8 cellular contexts compared by ENCODE assay signal in the genomic region with DNA sequence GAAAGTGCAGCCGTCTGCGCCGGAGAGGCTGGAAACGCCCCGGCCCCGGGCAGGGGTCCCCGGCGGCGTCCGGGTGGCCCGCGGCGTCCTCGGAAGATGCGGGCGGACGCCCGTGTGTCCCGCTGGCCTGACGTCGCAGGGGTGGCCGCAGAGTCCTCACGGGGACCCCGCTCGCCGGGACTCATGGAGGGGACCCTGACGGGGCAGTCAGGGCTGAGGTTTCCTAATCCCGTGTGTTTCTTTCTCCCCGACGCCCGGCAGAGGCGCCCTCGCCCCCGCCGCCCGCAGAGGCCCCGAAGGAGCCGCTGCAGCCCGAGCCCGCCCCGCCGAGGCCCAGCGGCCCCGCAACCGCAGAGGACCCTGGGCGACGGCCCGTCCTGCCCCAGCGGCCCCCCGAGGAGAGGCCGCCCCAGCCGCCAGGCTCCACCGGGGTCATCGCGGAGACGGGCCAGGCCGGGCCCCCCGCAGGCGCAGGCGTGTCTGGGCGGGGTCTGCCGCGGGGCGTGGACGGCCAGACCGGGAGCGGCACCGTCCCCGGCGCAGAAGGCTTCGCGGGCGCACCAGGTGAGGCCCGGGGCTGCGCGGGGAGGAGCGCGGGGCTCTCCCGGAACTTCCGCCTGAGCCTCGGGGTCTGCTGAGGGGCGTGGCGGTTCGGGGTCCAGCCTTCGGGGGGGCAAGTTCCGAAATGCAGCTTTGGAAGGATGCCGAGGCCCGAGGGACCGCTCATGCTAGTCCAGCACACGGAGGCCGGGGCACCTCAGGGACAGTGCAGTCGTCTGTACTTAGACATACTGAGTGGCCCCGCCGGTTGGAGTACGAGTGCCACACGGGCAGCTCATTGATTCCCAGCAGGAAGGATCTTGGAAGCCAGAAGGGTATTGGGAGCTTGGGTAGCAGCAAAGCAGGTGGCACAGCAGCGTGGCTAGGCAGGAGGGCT. TPM values are rescaled to one million over a fixed set of nuclear protein-coding genes. Genes with fewer than 3 reads are reported as not detected.
DNase-seq lines count a peak whose midpoint lies in the region; ATAC-seq and TF ChIP-seq lines count a peak whose summit lies in the region.

No MANE protein-coding gene starts in this region.

- TF ChIP-seq POLR2A in stomach (IDR thresholded peaks at IDR 0.05): no peak

- H3K9me3 ChIP-seq in duodenal mucosa (ENCODE audit: control insufficient read depth in 1 of 2, low read length in 2 of 2): no peaks in the 10 kb centered on the region
- H3K9me3 ChIP-seq in mesodermal cell (ENCODE audit: control insufficient read depth, low read length): no peaks in the 10 kb centered on the region
- no peaks in the 10 kb centered on the region for H3K9me3 ChIP-seq in stomach

- H3K27ac ChIP-seq in duodenal mucosa (ENCODE audit: low read depth, low read length) (peak overlapping the region; percentile 1), mesodermal cell (ENCODE audit: low read depth, low read length, severe bottlenecking) (no peak overlapping the region), stomach (peak overlapping the region; percentile 33 to 78 (median 75))

- no peaks in the 10 kb centered on the region for H3K27me3 ChIP-seq in duodenal mucosa (ENCODE audit: control insufficient read depth in 1 of 2, insufficient read depth in 2 of 2, low read length in 2 of 2)
- H3K27me3 ChIP-seq in stomach: peaks cover 0 to 21% (median 0%) of the 10 kb centered on the region in 3 donors

- 13% methylated on average over 75 to 87 of the region's 97 CpGs for WGBS in mesodermal cell (ENCODE audit: insufficient coverage in 2 of 2), 2 experiments
- WGBS in stomach, 5 donors: 2 to 13% (median 3%) methylated on average over 11 to 97 of the region's 97 CpGs

- H3K4me1 ChIP-seq in duodenal mucosa (ENCODE audit: control insufficient read depth in 1 of 2, insufficient read depth in 2 of 2, low read length in 2 of 2) (peaks cover 5 to 8% of the 10 kb centered on the region in 2 donors), mesodermal cell (ENCODE audit: control insufficient read depth, insufficient read depth, low read length, poor library complexity, severe bottlenecking) (peaks cover 8% of the 10 kb centered on the region), stomach (peaks cover 14 to 42% (median 28%) of the 10 kb centered on the region in 4 donors)

- peak; percentile 65 for DNase-seq in COLO668 (lab: John Stamatoyannopoulos, UW; ENCODE audit: unreplicated experiment)
- DNase-seq in activated CD4-positive, CD25-positive, alpha-beta regulatory T cell (lab: John Stamatoyannopoulos, UW): peak; percentile 18 to 32 (median 23)
- DNase-seq in stomach: no peak
- no peak for DNase-seq in NCI-H1694 (lab: John Stamatoyannopoulos, UW)

- peak overlapping the region; percentile 39 to 51 for H3K9ac ChIP-seq in duodenal mucosa (ENCODE audit: low read depth in 1 of 2, low read length in 2 of 2)

- H3K4me3 ChIP-seq in duodenal mucosa (ENCODE audit: low read depth in 1 of 2, low read length in 2 of 2): peak overlapping the region; percentile 69 to 72
- peak overlapping the region; percentile 46 for H3K4me3 ChIP-seq in mesodermal cell (ENCODE audit: extremely low read depth, insufficient read depth, low read length, poor library complexity, severe bottlenecking)
- peak overlapping the region; percentile 58 to 66 (median 64) for H3K4me3 ChIP-seq in stomach

- TF ChIP-seq EP300 in stomach (IDR thresholded peaks at IDR 0.05): no peak

- H3K36me3 ChIP-seq in duodenal mucosa (ENCODE audit: control insufficient read depth in 1 of 2, insufficient read depth in 2 of 2, low read length in 2 of 2) (peaks cover 6 to 25% of the 10 kb centered on the region in 2 donors), mesodermal cell (ENCODE audit: control insufficient read depth, insufficient read depth, low read length) (peaks cover 41% of the 10 kb centered on the region), stomach (peaks cover 0 to 36% (median 30%) of the 10 kb centered on the region in 4 donors)

- intact Hi-C loops in stomach (cut with DNase I; ENCODE audit: low total_unique reads): no loop called here

- ATAC-seq in GM19397 (IDR thresholded peaks at IDR 0.05; ENCODE audit: unreplicated experiment): peak; percentile 68
- peak; percentile 54 for ATAC-seq in HG03571 (IDR thresholded peaks at IDR 0.05; ENCODE audit: unreplicated experiment)

- TF ChIP-seq CTCF in stomach (IDR thresholded peaks at IDR 0.05): no peak

RNA-seq across cellular contexts. Expression of gene EMILIN2, which starts 60.0 kb away (rescaled TPM):
- 24.9 TPM for polyA plus RNA-seq in mesodermal cell (2013, experiment 1 of 2)
- 22.2 TPM for polyA plus RNA-seq in mesodermal cell (2013, experiment 2 of 2)
- total RNA-seq in stomach: 100 to 1,000 TPM in 1 of 5 donors, 10 to 100 TPM in 1, 1 to 10 TPM in 3; 5.2 to 120 (median 8.8) TPM
- 1 to 10 TPM; 2.0 to 4.3 (median 3.9) TPM for polyA plus RNA-seq in stomach

Comparison
In these comparisons a context has a peak if more than half of its experiments do, and no peak if none do; other contexts are left out.
1. DNase-seq: peak in COLO668 (single experiment) and activated CD4-positive, CD25-positive, alpha-beta regulatory T cell (4 of 4); none in stomach (single experiment) and NCI-H1694 (single experiment).
2. Peak in every context shown above with its lines, with median percentiles within 50 percentile points of each other: H3K4me3 ChIP-seq.